10 cellular contexts compared by ENCODE assay signal in genomic region chr12:49698619-49699545, GRCh38. TPM values are rescaled to one million over a fixed set of nuclear protein-coding genes. Genes with fewer than 3 reads are reported as not detected.
DNase-seq lines count a peak whose midpoint lies in the region; ATAC-seq and TF ChIP-seq lines count a peak whose summit lies in the region.
"Had no signal": no experiment of that assay in that cellular context is flagged by ENCODE, and none has a peak within 500 bp of the region (broad histone marks: within the 10 kb centered on the region; RNA-seq: fewer than 3 reads in every experiment).

No MANE protein-coding gene starts in this region.

- no peak for DNase-seq in activated CD4-positive, CD25-positive, alpha-beta regulatory T cell (lab: John Stamatoyannopoulos, UW)
- DNase-seq in adrenal gland (peak in 5 of 7 donors; percentile 24 to 58 (median 30)), NCI-H146 (lab: John Stamatoyannopoulos, UW) (no peak)
- peak; percentile 49 to 55 for DNase-seq in stimulated activated CD8-positive, alpha-beta memory T cell treated with anti-CD3 and anti-CD28 coated beads, Interleukin-15, amount 100 ng/mL, for 48 hours (ENCODE audit: low read depth in 2 of 2)

- H3K79me2 ChIP-seq in OCI-LY1 (ENCODE audit: insufficient read depth, low read length) = no peaks in the 10 kb centered on the region

- no peak overlapping the region for H2AFZ ChIP-seq in OCI-LY1 (ENCODE audit: low read length)

- H3K4me1 ChIP-seq in OCI-LY1 (ENCODE audit: insufficient read depth, low read length, severe bottlenecking) (peaks cover 38% of the 10 kb centered on the region), adrenal gland (replicated peaks in 1 of 2) (peaks cover 6 to 41% of the 10 kb centered on the region in 2 donors)

- peak overlapping the region; percentile 37 for H3K4me3 ChIP-seq in OCI-LY1 (ENCODE audit: low read depth, low read length, poor library complexity, severe bottlenecking)
- no peak overlapping the region for H3K4me3 ChIP-seq in adrenal gland
- H3K4me3 ChIP-seq in iPS-18c (ENCODE audit: insufficient read depth, low read depth, low read length) = peak overlapping the region; percentile 26; the same call in 1 of the 2 replicates
- H3K4me3 ChIP-seq: A549 had no signal

- intact Hi-C loops in adrenal gland (cut with DNase I) = no loop called here

- H3K27me3 ChIP-seq in OCI-LY1 (ENCODE audit: insufficient read depth, low read length) (no peaks in the 10 kb centered on the region), adrenal gland (no peaks in the 10 kb centered on the region)

- 0 out of 2 replicates have a peak, but pooled peaks cover 5% of the 10 kb centered on the region for H3F3A ChIP-seq in OCI-LY1 (ENCODE audit: insufficient read depth, low read length)

- H3K4me2 ChIP-seq in OCI-LY1 (ENCODE audit: low read length) = peak overlapping the region; percentile 63
- H3K4me2 ChIP-seq: A549 had no signal

- no peaks in the 10 kb centered on the region for H4K20me1 ChIP-seq in OCI-LY1 (ENCODE audit: insufficient read depth, low read length)

- H3K27ac ChIP-seq in OCI-LY1 (ENCODE audit: low read depth, low read length, poor library complexity, severe bottlenecking) = peak overlapping the region; percentile 68
- H3K27ac ChIP-seq in adrenal gland = peak overlapping the region in 3 of 5 donors; percentile 19 to 79 (median 55)
- H3K27ac ChIP-seq: A549, epithelial cell of prostate had no signal

- H3K9ac ChIP-seq in OCI-LY1 (ENCODE audit: low read length) = peak overlapping the region; percentile 1; the same call in 1 of the 2 replicates

- 27 to 43% (median 34%) methylated on average over 8 of the region's 8 CpGs for WGBS in adrenal gland, 4 donors

- H3K9me2 ChIP-seq in OCI-LY1 (ENCODE audit: low read depth, low read length) = no peaks in the 10 kb centered on the region

- no peak for TF ChIP-seq POLR2A in adrenal gland (IDR thresholded peaks at IDR 0.05)

- H3K36me3 ChIP-seq in OCI-LY1 (ENCODE audit: insufficient read depth, low read length) (no peaks in the 10 kb centered on the region), adrenal gland (replicated peaks in 1 of 2) (no peaks in the 10 kb centered on the region)

- TF ChIP-seq CTCF in OCI-LY1 (IDR thresholded peaks at IDR 0.05; ENCODE audit: low read length) (no peak), adrenal gland (IDR thresholded peaks at IDR 0.05) (no peak)

- no peaks in the 10 kb centered on the region for H3K9me3 ChIP-seq in OCI-LY1 (ENCODE audit: low read length)
- H3K9me3 ChIP-seq in adrenal gland (replicated peaks in 1 of 3) = no peaks in the 10 kb centered on the region
- no peaks in the 10 kb centered on the region for H3K9me3 ChIP-seq in iPS-18c (ENCODE audit: control insufficient read depth, insufficient read depth, low read length)
- H3K9me3 ChIP-seq: A549 had no signal

- ATAC-seq in activated CD4-positive, CD25-positive, alpha-beta regulatory T cell treated with anti-CD3 and anti-CD28 coated beads, Interleukin-2, amount 50 U/mL, for 24 hours = peak; percentile 42 to 45
- ATAC-seq in HG02885 (IDR thresholded peaks at IDR 0.05; ENCODE audit: poor library complexity, unreplicated experiment) = peak; percentile 72

RNA-seq across cellular contexts. Expression of gene FMNL3, which starts 8.3 kb away (rescaled TPM):
- 10 to 100 TPM; 11.3 to 24.1 (median 19.2) TPM for total RNA-seq in adrenal gland
- 10 to 100 TPM in 1 of 3 donors, 1 to 10 TPM in 2; 4.7 to 11.5 (median 7.0) TPM for polyA plus RNA-seq in adrenal gland

RNA-seq across cellular contexts. Expression of gene TMBIM6, which starts 42.5 kb away (rescaled TPM):
- total RNA-seq in adrenal gland = 100 to 1,000 TPM; 593 to 874 (median 765) TPM
- 100 to 1,000 TPM; 134 to 769 (median 249) TPM for polyA plus RNA-seq in adrenal gland

Comparison
In these comparisons a context has a peak if more than half of its experiments do, and no peak if none do; other contexts are left out.
1. DNase-seq: peak in adrenal gland (5 of 7) and stimulated activated CD8-positive, alpha-beta memory T cell treated with anti-CD3 and anti-CD28 coated beads, Interleukin-15, amount 100 ng/mL, for 48 hours (2 of 2); none in activated CD4-positive, CD25-positive, alpha-beta regulatory T cell (0 of 4) and NCI-H146 (single experiment).
2. H3K4me3 ChIP-seq: peak in OCI-LY1 (single experiment) and iPS-18c (single experiment); none in adrenal gland (0 of 4).